Comparison of ENCODE assay signal across 28 cellular contexts in the genomic region with DNA sequence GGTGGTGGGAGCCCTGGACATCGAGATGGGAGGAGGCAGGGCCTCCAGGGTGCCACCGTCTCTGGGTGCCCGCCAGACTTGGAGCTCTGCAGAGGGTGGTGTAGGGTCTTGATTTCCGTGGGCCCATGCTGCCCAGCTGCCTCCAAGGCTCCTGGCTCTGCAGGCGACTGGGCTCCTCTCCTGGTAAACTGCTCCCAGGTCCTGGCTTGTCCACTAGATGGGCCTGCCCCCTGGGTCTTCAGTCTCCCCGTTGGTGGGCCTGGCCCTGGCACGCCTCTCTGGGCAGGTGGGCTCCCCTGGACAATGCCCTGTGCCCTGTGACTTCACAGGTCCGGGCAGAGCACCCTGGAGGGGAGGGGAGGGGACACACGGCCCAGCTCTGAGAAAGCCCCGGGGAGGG.
"Had no signal": no experiment of that assay in that cellular context is flagged by ENCODE, and none has a peak within 500 bp of the region (broad histone marks: within the 10 kb centered on the region; RNA-seq: fewer than 3 reads in every experiment).

No MANE protein-coding gene starts in this region.

- H2AFZ ChIP-seq: hepatocyte had no signal

- DNase-seq: activated CD4-positive, alpha-beta memory T cell treated with anti-CD3 and anti-CD28 coated beads, Interleukin-2, amount 10 ng/mL, durations not matched to agents 7 days and 5 days; activated CD4-positive, alpha-beta T cell treated with anti-CD3 and anti-CD28 coated beads for 1 hour; activated CD4-positive, alpha-beta T cell treated with anti-CD3 and anti-CD28 coated beads for 4 hours; activated CD4-positive, alpha-beta T cell treated with anti-CD3 and anti-CD28 coated beads, Interleukin-2, amount 10 ng/mL, durations not matched to agents 7 days and 5 days; activated CD4-positive, alpha-beta T cell treated with anti-CD3 and anti-CD28 coated beads, Interleukin-2, amount 50 U/mL, for 4 hours; activated CD8-positive, alpha-beta memory T cell treated with anti-CD3 and anti-CD28 coated beads, Interleukin-2, amount 50 U/mL, for 48 hours; activated gamma-delta T cell; activated naive CD4-positive, alpha-beta T cell; activated naive CD4-positive, alpha-beta T cell treated with anti-CD3 and anti-CD28 coated beads, Interleukin-2, amount 10 ng/mL, durations not matched to agents 7 days and 5 days; activated naive CD8-positive, alpha-beta T cell treated with anti-CD3 and anti-CD28 coated beads, Interleukin-2, amount 10 ng/mL, durations not matched to agents 7 days and 5 days; activated T-cell treated with anti-CD3 and anti-CD28 coated beads for 4 hours; activated T-cell treated with anti-CD3 and anti-CD28 coated beads, Interleukin-2, amount 50 U/mL, for 24 hours; activated T-cell treated with anti-CD3 and anti-CD28 coated beads, Interleukin-2, amount 50 U/mL, for 72 hours; central memory CD4-positive, alpha-beta T cell; cerebellar nuclear complex; colonic mucosa; effector CD8-positive, alpha-beta T cell; esophagus squamous epithelium; foreskin melanocyte; heart right ventricle had no signal

- H3K9me3 ChIP-seq: ascending aorta, breast epithelium, colonic mucosa, esophagus squamous epithelium, gastroesophageal sphincter, heart right ventricle had no signal

- H3K4me1 ChIP-seq: ascending aorta, breast epithelium, gastroesophageal sphincter had no signal

- H3K27ac ChIP-seq: ascending aorta, breast epithelium, cardiac muscle cell, colonic mucosa, epithelial cell of prostate, esophagus squamous epithelium, gastroesophageal sphincter, heart right ventricle had no signal

- H3K9me3 Mint-ChIP-seq: activated CD4-positive, alpha-beta memory T cell treated with anti-CD3 and anti-CD28 coated beads, Interleukin-2, amount 10 ng/mL, durations not matched to agents 7 days and 5 days; activated CD4-positive, alpha-beta T cell treated with anti-CD3 and anti-CD28 coated beads, Interleukin-2, amount 10 ng/mL, durations not matched to agents 7 days and 5 days; activated naive CD4-positive, alpha-beta T cell treated with anti-CD3 and anti-CD28 coated beads, Interleukin-2, amount 10 ng/mL, durations not matched to agents 7 days and 5 days; activated naive CD4-positive, alpha-beta T cell treated with anti-CD3 and anti-CD28 coated beads, Interleukin-2, amount 50 U/mL, for 72 hours; activated naive CD8-positive, alpha-beta T cell treated with anti-CD3 and anti-CD28 coated beads, Interleukin-2, amount 10 ng/mL, durations not matched to agents 7 days and 5 days; activated T-cell treated with anti-CD3 and anti-CD28 coated beads, Interleukin-2, amount 50 U/mL, for 24 hours; activated T-cell treated with anti-CD3 and anti-CD28 coated beads, Interleukin-2, amount 50 U/mL, for 72 hours; brain had no signal

- H3K36me3 Mint-ChIP-seq: activated naive CD4-positive, alpha-beta T cell treated with anti-CD3 and anti-CD28 coated beads, Interleukin-2, amount 10 ng/mL, durations not matched to agents 7 days and 5 days; activated naive CD4-positive, alpha-beta T cell treated with anti-CD3 and anti-CD28 coated beads, Interleukin-2, amount 50 U/mL, for 72 hours; activated naive CD8-positive, alpha-beta T cell treated with anti-CD3 and anti-CD28 coated beads, Interleukin-2, amount 10 ng/mL, durations not matched to agents 7 days and 5 days; brain had no signal

- H3K4me3 ChIP-seq: ascending aorta, breast epithelium, cardiac muscle cell, colonic mucosa, esophagus squamous epithelium, gastroesophageal sphincter, heart right ventricle, hepatocyte had no signal

- H3K36me3 ChIP-seq: ascending aorta, breast epithelium, colonic mucosa, gastroesophageal sphincter, heart right ventricle had no signal

- H3K4me2 ChIP-seq: hepatocyte had no signal

- H3K27me3 ChIP-seq: cardiac muscle cell, hepatocyte had no signal

- H3K4me1 Mint-ChIP-seq: activated CD4-positive, alpha-beta memory T cell treated with anti-CD3 and anti-CD28 coated beads, Interleukin-2, amount 10 ng/mL, durations not matched to agents 7 days and 5 days; activated CD4-positive, alpha-beta T cell treated with anti-CD3 and anti-CD28 coated beads, Interleukin-2, amount 10 ng/mL, durations not matched to agents 7 days and 5 days; activated naive CD4-positive, alpha-beta T cell treated with anti-CD3 and anti-CD28 coated beads, Interleukin-2, amount 10 ng/mL, durations not matched to agents 7 days and 5 days; activated naive CD8-positive, alpha-beta T cell treated with anti-CD3 and anti-CD28 coated beads, Interleukin-2, amount 10 ng/mL, durations not matched to agents 7 days and 5 days had no signal

- H3K4me3 Mint-ChIP-seq: activated CD4-positive, alpha-beta memory T cell treated with anti-CD3 and anti-CD28 coated beads, Interleukin-2, amount 10 ng/mL, durations not matched to agents 7 days and 5 days; activated CD4-positive, alpha-beta T cell treated with anti-CD3 and anti-CD28 coated beads, Interleukin-2, amount 10 ng/mL, durations not matched to agents 7 days and 5 days; activated naive CD4-positive, alpha-beta T cell treated with anti-CD3 and anti-CD28 coated beads, Interleukin-2, amount 10 ng/mL, durations not matched to agents 7 days and 5 days; activated naive CD8-positive, alpha-beta T cell treated with anti-CD3 and anti-CD28 coated beads, Interleukin-2, amount 10 ng/mL, durations not matched to agents 7 days and 5 days; activated T-cell treated with anti-CD3 and anti-CD28 coated beads, Interleukin-2, amount 50 U/mL, for 24 hours; activated T-cell treated with anti-CD3 and anti-CD28 coated beads, Interleukin-2, amount 50 U/mL, for 72 hours; brain had no signal

- H3K27me3 Mint-ChIP-seq: brain had no signal

- H3K27ac Mint-ChIP-seq: activated CD4-positive, alpha-beta memory T cell treated with anti-CD3 and anti-CD28 coated beads, Interleukin-2, amount 10 ng/mL, durations not matched to agents 7 days and 5 days; activated CD4-positive, alpha-beta T cell treated with anti-CD3 and anti-CD28 coated beads, Interleukin-2, amount 10 ng/mL, durations not matched to agents 7 days and 5 days; activated naive CD4-positive, alpha-beta T cell treated with anti-CD3 and anti-CD28 coated beads, Interleukin-2, amount 10 ng/mL, durations not matched to agents 7 days and 5 days; activated naive CD4-positive, alpha-beta T cell treated with anti-CD3 and anti-CD28 coated beads, Interleukin-2, amount 50 U/mL, for 72 hours; activated naive CD8-positive, alpha-beta T cell treated with anti-CD3 and anti-CD28 coated beads, Interleukin-2, amount 10 ng/mL, durations not matched to agents 7 days and 5 days; activated T-cell treated with anti-CD3 and anti-CD28 coated beads, Interleukin-2, amount 50 U/mL, for 24 hours; activated T-cell treated with anti-CD3 and anti-CD28 coated beads, Interleukin-2, amount 50 U/mL, for 72 hours had no signal
